8 cellular contexts compared by ENCODE assay signal in the genomic region with DNA sequence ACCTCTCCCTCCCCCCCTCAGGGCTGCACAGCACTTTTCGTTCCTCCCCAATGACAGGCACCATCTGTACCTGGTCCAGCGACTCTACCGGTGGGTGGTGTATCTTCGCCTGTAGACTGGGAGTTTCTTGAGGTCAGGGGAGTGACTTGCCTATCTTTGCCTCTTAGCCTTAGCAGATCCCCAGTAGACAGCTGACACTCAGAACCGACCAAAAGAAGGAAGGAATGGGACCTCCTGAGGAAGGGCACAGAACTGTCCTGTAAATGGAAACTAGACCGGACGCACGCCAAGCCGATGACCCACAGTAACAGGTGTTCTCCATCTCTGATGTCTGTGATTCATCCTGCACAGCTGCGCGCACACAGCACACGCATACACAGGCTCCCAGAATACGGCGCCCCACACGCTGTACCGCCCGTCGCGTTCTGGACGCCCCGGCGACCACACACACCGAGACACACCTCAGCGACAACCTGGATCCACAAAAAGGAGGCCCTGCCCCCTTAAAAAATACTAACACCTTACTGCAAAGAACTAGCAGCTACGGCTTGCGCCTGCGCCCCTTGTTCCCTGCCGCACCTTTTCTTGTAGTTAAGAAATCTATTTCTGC. TPM values are rescaled to one million over a fixed set of nuclear protein-coding genes. Genes with fewer than 3 reads are reported as not detected.
DNase-seq lines count a peak whose midpoint lies in the region; ATAC-seq and TF ChIP-seq lines count a peak whose summit lies in the region.

No MANE protein-coding gene starts in this region.

- H3K4me1 Mint-ChIP-seq in natural killer cell treated with Interleukin-12 subunit alpha and Interleukin-12 subunit beta and Interleukin-15 and Interleukin-18, amount 100 ng/mL, for 72 hours (ENCODE audit: low read depth in 2 of 2), result peaks cover 15 to 22% of the 10 kb centered on the region in 2 donors

- WGBS in esophagus squamous epithelium, 2 donors, result 0 to 1% methylated on average over 22 to 25 of the region's 28 CpGs
- 0 to 1% methylated on average over 28 of the region's 28 CpGs for WGBS in aorta, 2 donors

- peaks cover 0 to 56% (median 0%) of the 10 kb centered on the region in 4 donors for H3K27me3 ChIP-seq in esophagus squamous epithelium
- H3K27me3 ChIP-seq in aorta (ENCODE audit: control insufficient read depth in 1 of 2, insufficient read depth in 2 of 2, low read length in 1 of 2), result no peaks in the 10 kb centered on the region

- H3K27ac Mint-ChIP-seq in natural killer cell treated with Interleukin-12 subunit alpha and Interleukin-12 subunit beta and Interleukin-15 and Interleukin-18, amount 100 ng/mL, for 72 hours, result peak overlapping the region; percentile 0 to 59

- H3K4me1 ChIP-seq in esophagus squamous epithelium, result peaks cover 0 to 33% (median 8%) of the 10 kb centered on the region in 3 donors
- H3K4me1 ChIP-seq in aorta (ENCODE audit: control insufficient read depth in 1 of 2, insufficient read depth in 2 of 2, low read length in 2 of 2), result peaks cover 0 to 5% of the 10 kb centered on the region in 2 donors

- peaks cover 0 to 1% (median 0%) of the 10 kb centered on the region in 3 donors for H3K9me3 ChIP-seq in esophagus squamous epithelium
- H3K9me3 ChIP-seq in aorta (ENCODE audit: control insufficient read depth, low read length), result no peaks in the 10 kb centered on the region

- intact Hi-C loops in esophagus squamous epithelium (cut with DNase I) (no loop called here), aorta (cut with DNase I) (loop anchor here in 1 of 2 donors (5.0 kb wide), 2 partner anchors 34 to 71 kb away; no protein-coding TSS in a partner anchor)

- TF ChIP-seq POLR2A in esophagus squamous epithelium (IDR thresholded peaks at IDR 0.05), result peak in 1 of 4 donors; percentile 50

- H3K36me3 ChIP-seq in esophagus squamous epithelium (no peaks in the 10 kb centered on the region), aorta (ENCODE audit: control insufficient read depth in 1 of 2, insufficient read depth in 2 of 2, low read length in 1 of 2) (no peaks in the 10 kb centered on the region)

- peak overlapping the region; percentile 86 for H3K4me3 Mint-ChIP-seq in natural killer cell treated with Interleukin-12 subunit alpha and Interleukin-12 subunit beta and Interleukin-15 and Interleukin-18, amount 100 ng/mL, for 72 hours

- peak overlapping the region; percentile 59 to 80 (median 76) for H3K4me3 ChIP-seq in esophagus squamous epithelium
- H3K4me3 ChIP-seq in aorta (ENCODE audit: low read length in 2 of 2), result peak overlapping the region; percentile 93 to 99

- peaks cover 16 to 28% of the 10 kb centered on the region in 2 donors for H3K27me3 Mint-ChIP-seq in natural killer cell treated with Interleukin-12 subunit alpha and Interleukin-12 subunit beta and Interleukin-15 and Interleukin-18, amount 100 ng/mL, for 72 hours

- ATAC-seq in HG02870 (IDR thresholded peaks at IDR 0.05; ENCODE audit: unreplicated experiment) (peak; percentile 64), aorta (ENCODE audit: low FRiP score) (peak; percentile 58)
- ATAC-seq in natural killer cell treated with Interleukin-12 subunit alpha and Interleukin-12 subunit beta and Interleukin-15 and Interleukin-18, amount 100 ng/mL, for 72 hours, result peak; percentile 71 to 73

- H3K36me3 Mint-ChIP-seq in natural killer cell treated with Interleukin-12 subunit alpha and Interleukin-12 subunit beta and Interleukin-15 and Interleukin-18, amount 100 ng/mL, for 72 hours, result no peaks in the 10 kb centered on the region

- no peak for TF ChIP-seq CTCF in esophagus squamous epithelium (IDR thresholded peaks at IDR 0.05)

- peak overlapping the region; percentile 78 to 88 (median 85) for H3K27ac ChIP-seq in esophagus squamous epithelium
- no peak overlapping the region for H3K27ac ChIP-seq in aorta (ENCODE audit: low read depth in 1 of 2, low read length in 2 of 2)

- DNase-seq in SHP77 (lab: John Stamatoyannopoulos, UW) (peak; percentile 41 to 49), SHP77 treated with DMSO at 0.1 percent for 48 hours (lab: John Stamatoyannopoulos, UW) (no peak), NCI-H2196 treated with DMSO at 0.1 percent for 48 hours (lab: John Stamatoyannopoulos, UW; ENCODE audit: unreplicated experiment) (peak; percentile 62), esophagus squamous epithelium (lab: John Stamatoyannopoulos, UW) (no peak), aorta (peak; percentile 46 to 79)
- DNase-seq in activated CD8-positive, alpha-beta memory T cell treated with anti-CD3 and anti-CD28 coated beads, Interleukin-2, amount 50 U/mL, for 48 hours, result peak; percentile 73
- DNase-seq in natural killer cell treated with Interleukin-12 subunit alpha and Interleukin-12 subunit beta and Interleukin-15 and Interleukin-18, amount 100 ng/mL, for 72 hours (ENCODE audit: low spot score), result no peak

- H3K9me3 Mint-ChIP-seq in natural killer cell treated with Interleukin-12 subunit alpha and Interleukin-12 subunit beta and Interleukin-15 and Interleukin-18, amount 100 ng/mL, for 72 hours, result no peaks in the 10 kb centered on the region

RNA-seq across cellular contexts. Expression of gene TTC9, which starts 0.7 kb away (rescaled TPM):
- 10 to 100 TPM; 22.5 to 50.6 (median 32.5) TPM for total RNA-seq in esophagus squamous epithelium
- 1 to 10 TPM; 1.5 to 1.6 TPM for total RNA-seq in natural killer cell treated with Interleukin-12 subunit alpha and Interleukin-12 subunit beta and Interleukin-15 and Interleukin-18, amount 100 ng/mL, for 72 hours
- 1 to 10 TPM; 2.7 to 2.9 TPM for total RNA-seq in aorta
- polyA plus RNA-seq in aorta, result 1 to 10 TPM; 1.6 to 2.8 TPM

RNA-seq across cellular contexts. Expression of gene MED6, which starts 40.6 kb away (rescaled TPM):
- 10 to 100 TPM; 19.1 to 37.1 (median 30.2) TPM for total RNA-seq in esophagus squamous epithelium
- 10 to 100 TPM; 60.0 to 66.8 TPM for total RNA-seq in natural killer cell treated with Interleukin-12 subunit alpha and Interleukin-12 subunit beta and Interleukin-15 and Interleukin-18, amount 100 ng/mL, for 72 hours
- total RNA-seq in aorta, result 10 to 100 TPM; 31.5 to 40.1 TPM
- polyA plus RNA-seq in aorta, result 10 to 100 TPM; 15.5 to 24.8 TPM

Comparison
In these comparisons a context has a peak if more than half of its experiments do, and no peak if none do; other contexts are left out.
1. DNase-seq: peak in SHP77 (2 of 2), NCI-H2196 treated with DMSO at 0.1 percent for 48 hours (single experiment), activated CD8-positive, alpha-beta memory T cell treated with anti-CD3 and anti-CD28 coated beads, Interleukin-2, amount 50 U/mL, for 48 hours (single experiment) and aorta (2 of 2); none in SHP77 treated with DMSO at 0.1 percent for 48 hours (single experiment), esophagus squamous epithelium (single experiment) and natural killer cell treated with Interleukin-12 subunit alpha and Interleukin-12 subunit beta and Interleukin-15 and Interleukin-18, amount 100 ng/mL, for 72 hours (single experiment).
2. H3K27ac ChIP-seq: peak in esophagus squamous epithelium (4 of 4); none in aorta (0 of 2).
3. RNA of gene TTC9, which starts 0.7 kb away (total RNA-seq): 22.5 to 50.6 TPM in esophagus squamous epithelium; 2.7 to 2.9 TPM in aorta and 1.5 to 1.6 TPM in natural killer cell treated with Interleukin-12 subunit alpha and Interleukin-12 subunit beta and Interleukin-15 and Interleukin-18, amount 100 ng/mL, for 72 hours; every median in the first group is over 4 times any median in the second.
4. Peak in every context shown above with its lines, with median percentiles within 50 percentile points of each other: ATAC-seq.